Comparison of ENCODE assay signal across 8 cellular contexts in genomic region chr10:119543814-119544642, GRCh38. TPM values are rescaled to one million over a fixed set of nuclear protein-coding genes. Genes with fewer than 3 reads are reported as not detected.
A peak's percentile ranks its signal among the peaks of the same experiment; 100 is the strongest.
DNase-seq lines count a peak whose midpoint lies in the region; ATAC-seq and TF ChIP-seq lines count a peak whose summit lies in the region.

No MANE protein-coding gene starts in this region.

- TF ChIP-seq POLR2A in ovary (IDR thresholded peaks at IDR 0.05) = no peak

- H3K9me3 ChIP-seq in ES-I3 (ENCODE audit: control insufficient read depth, insufficient read depth, low read length) (no peaks in the 10 kb centered on the region), OCI-LY7 (ENCODE audit: low read length) (no peaks in the 10 kb centered on the region), ovary (no peaks in the 10 kb centered on the region)

- intact Hi-C loops in OCI-LY7 (cut with micrococcal nuclease; ENCODE audit: unreplicated experiment) = loop anchor here (1.0 to 5.0 kb wide), 5 partner anchors 42 to 515 kb away; partner anchors contain the start of genes BAG3 and NANOS1
- intact Hi-C loops in ovary (cut with DNase I) = no loop called here

- H2AFZ ChIP-seq in OCI-LY7 (ENCODE audit: low read length) = no peak overlapping the region

- POLR2A ChIA-PET in OCI-LY7 (lab: Charles Lee) = interaction anchor here (0.5 to 4.0 kb wide), 4 partner anchors 20 to 49 kb away, joined by 3 to 18 read pairs (median 6); no protein-coding TSS in a partner anchor

- H3K36me3 ChIP-seq in ES-I3 (ENCODE audit: insufficient read depth, low read length) = no peaks in the 10 kb centered on the region
- H3K36me3 ChIP-seq in OCI-LY7 (ENCODE audit: insufficient read depth, low read length) = no peaks in the 10 kb centered on the region
- H3K36me3 ChIP-seq in ovary = no peaks in the 10 kb centered on the region

- CTCF ChIA-PET in OCI-LY7 (lab: Charles Lee; ENCODE audit: unreplicated experiment) = interaction anchor here (0.9 kb wide), 1 partner anchor 99 kb away, joined by 9 read pairs; no protein-coding TSS in a partner anchor

- no peaks in the 10 kb centered on the region for H4K20me1 ChIP-seq in OCI-LY7 (ENCODE audit: insufficient read depth, low read length)

- no peaks in the 10 kb centered on the region for H3K79me2 ChIP-seq in OCI-LY7 (ENCODE audit: insufficient read depth, low read depth, low read length)

- no peak for ATAC-seq in HG02884 (IDR thresholded peaks at IDR 0.05; ENCODE audit: unreplicated experiment)
- ATAC-seq in HG03045 (IDR thresholded peaks at IDR 0.05; ENCODE audit: unreplicated experiment) = no peak

- DNase-seq in OCI-LY7 (ENCODE audit: low spot score) (no peak), epithelial cell of proximal tubule (ENCODE audit: low read depth) (peak; percentile 59), ovary (no peak), NCI-H2227 (lab: John Stamatoyannopoulos, UW; ENCODE audit: unreplicated experiment) (no peak), NCI-H446 treated with DMSO at 0.1 percent for 48 hours (lab: John Stamatoyannopoulos, UW) (no peak)

- H3K9me2 ChIP-seq in OCI-LY7 (ENCODE audit: insufficient read depth, low read length) = no peaks in the 10 kb centered on the region

- H3K27me3 ChIP-seq in ovary = no peaks in the 10 kb centered on the region

- H3K4me2 ChIP-seq in OCI-LY7 (ENCODE audit: low read length) = peak overlapping the region; percentile 88

- H3K4me3 ChIP-seq in OCI-LY7 (ENCODE audit: low read depth, low read length, poor library complexity, severe bottlenecking) = no peak overlapping the region
- no peak overlapping the region for H3K4me3 ChIP-seq in epithelial cell of proximal tubule (ENCODE audit: low read depth, low read length)
- H3K4me3 ChIP-seq in ovary = peak overlapping the region; percentile 92

- WGBS in ovary, 3 donors = 38 to 42% (median 38%) methylated on average over 19 of the region's 19 CpGs

- H3K27ac ChIP-seq in OCI-LY7 (ENCODE audit: low read depth, low read length, poor library complexity, severe bottlenecking) (no peak overlapping the region), ovary (no peak overlapping the region)

- H3K4me1 ChIP-seq in ES-I3 (ENCODE audit: insufficient read depth, low read length) (no peaks in the 10 kb centered on the region), OCI-LY7 (ENCODE audit: insufficient read depth, low read length, poor library complexity, severe bottlenecking) (peaks cover 39% of the 10 kb centered on the region), ovary (ENCODE audit: insufficient read depth) (peaks cover 5% of the 10 kb centered on the region)

- peak overlapping the region; percentile 78; the same call in 1 of the 2 replicates for H3K9ac ChIP-seq in ES-I3 (ENCODE audit: low read depth, low read length)

- BruUV-seq in OCI-LY7 (replicated peaks; lab: Mats Ljungman, UMichigan) = no TSS peak

- TF ChIP-seq EP300 in ovary (IDR thresholded peaks at IDR 0.05) = no peak

- TF ChIP-seq CTCF in OCI-LY7 (conservative IDR thresholded peaks at IDR 0.05; ENCODE audit: low read length) (no peak), epithelial cell of proximal tubule (conservative IDR thresholded peaks at IDR 0.05; ENCODE audit: low read depth, low read length) (no peak), ovary (IDR thresholded peaks at IDR 0.05) (no peak)

RNA-seq across cellular contexts. Expression of gene RGS10, which starts 1.5 kb away (rescaled TPM):
- total RNA-seq in OCI-LY7 (2014; rRNA removed; shearing (Covaris generic)) = 16.9 and 22.5 TPM in 2 replicates
- total RNA-seq in OCI-LY7 (2022) (45.2 and 48.8 TPM in 2 replicates), epithelial cell of proximal tubule (85.9 and 95.1 TPM in 2 replicates), ovary (10 to 100 TPM in 6 of 7 donors, 1 to 10 TPM in 1; 7.6 to 44.5 (median 15.4) TPM)
- polyA plus RNA-seq in ovary = 10 to 100 TPM; 57.3 to 63.3 TPM

RNA-seq across cellular contexts. Expression of gene TIAL1, which starts 52.7 kb away (rescaled TPM):
- 61.1 and 67.6 TPM in 2 replicates for total RNA-seq in OCI-LY7 (2014; rRNA removed; shearing (Covaris generic))
- total RNA-seq in OCI-LY7 (2022) = 172 and 174 TPM in 2 replicates
- total RNA-seq in epithelial cell of proximal tubule = 43.8 and 50.5 TPM in 2 replicates
- total RNA-seq in ovary = 100 to 1,000 TPM in 4 of 7 donors, 10 to 100 TPM in 3; 58.9 to 113 (median 110) TPM
- 10 to 100 TPM; 48.2 to 99.5 TPM for polyA plus RNA-seq in ovary
